1 cellular context compared by ENCODE assay signal in the genomic region with DNA sequence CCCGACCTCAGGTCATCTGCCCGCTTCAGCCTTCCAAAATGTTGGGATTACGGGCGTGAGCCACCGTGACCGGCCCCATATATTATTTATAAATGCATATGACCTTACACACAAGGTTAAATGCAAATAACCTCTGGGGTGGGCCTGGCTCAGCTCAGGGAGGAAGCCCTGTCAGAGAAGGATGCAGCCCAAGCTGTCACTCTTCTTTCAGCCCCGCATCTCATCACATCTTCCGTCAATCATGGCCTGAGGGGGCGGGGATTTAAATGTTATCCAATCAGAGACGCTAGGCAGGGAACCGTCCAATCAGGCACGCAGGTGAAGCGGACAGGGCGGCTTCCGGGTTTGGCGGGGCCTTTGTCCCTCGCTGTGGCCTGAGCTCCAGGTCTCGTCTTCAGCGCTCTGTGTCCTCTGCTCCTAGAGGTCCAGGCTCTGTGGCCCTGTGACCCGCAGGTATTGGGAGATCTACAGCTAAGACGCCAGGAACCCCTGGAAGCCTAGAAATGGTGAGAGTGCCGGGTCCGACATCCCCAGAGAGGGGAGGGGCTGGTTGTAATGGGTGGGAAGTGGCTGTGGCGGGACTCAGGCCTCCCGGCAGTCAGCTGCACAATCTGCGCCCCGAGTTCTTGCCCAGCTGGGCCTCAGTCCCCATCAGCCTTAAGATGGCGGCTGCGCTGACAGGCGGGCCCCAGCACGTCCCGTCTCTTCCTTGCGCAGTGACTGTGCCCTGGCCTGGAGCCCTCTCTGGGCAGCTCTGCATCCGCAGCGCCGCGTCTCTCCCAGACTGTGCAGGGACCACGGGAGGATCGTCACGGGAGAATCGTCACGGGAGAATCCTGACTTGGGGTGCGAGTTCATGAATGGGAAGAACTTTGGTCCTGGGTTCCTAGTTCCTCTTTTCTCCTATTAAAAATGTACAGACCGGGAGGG.
A peak's percentile ranks its signal among the peaks of the same experiment; 100 is the strongest.
TF ChIP-seq lines count a peak whose summit lies in the region.

Gene ZNF430, plus strand, starts transcription at position 360 of the 930 bp plus-strand sequence. Its CDS starts 144 bp downstream, at position 504.

TF ChIP-seq in H1, 55 proteins besides CTCF, POLR2A, EP300 and RAD21:
- TF ChIP-seq ZNF274 (IDR thresholded peaks at IDR 0.05; ENCODE audit: borderline replicate concordance, extremely low read depth, low read length) (no peak), ASH2L (IDR thresholded peaks at IDR 0.05; ENCODE audit: low read length) (peak; percentile 58), TBP (IDR thresholded peaks at IDR 0.05; ENCODE audit: low read depth, low read length) (peak; percentile 73), TAF1 (IDR thresholded peaks at IDR 0.05; ENCODE audit: low read depth, low read length) (peak; percentile 82), TAF7 (optimal IDR thresholded peaks at IDR 0.05; ENCODE audit: borderline replicate concordance, low read depth, low read length) (peak; percentile 62), PHF8 (conservative IDR thresholded peaks at IDR 0.05; ENCODE audit: low read depth, low read length) (peak; percentile 86), SP4 (IDR thresholded peaks at IDR 0.05; ENCODE audit: low read length) (0 out of 2 replicates have a peak, but pooled peaks have one; percentile 56), MAX (IDR thresholded peaks at IDR 0.05) (peak; percentile 54), RFX5 (IDR thresholded peaks at IDR 0.05; ENCODE audit: borderline replicate concordance, low read depth, low read length) (no peak), CHD2 (IDR thresholded peaks at IDR 0.05; ENCODE audit: low read length) (peak; percentile 81), SIN3A (conservative IDR thresholded peaks at IDR 0.05 in 1 of 2, IDR thresholded peaks at IDR 0.05 in 1 of 2; ENCODE audit: low read depth in 1 of 2, low read length in 2 of 2) (peak; percentile 92 to 95; a peak in 3 of 4 replicates), SP1 (IDR thresholded peaks at IDR 0.05; ENCODE audit: low read depth, low read length) (peak; percentile 95), SRF (IDR thresholded peaks at IDR 0.05; ENCODE audit: low read depth, low read length) (no peak), SAP30 (IDR thresholded peaks at IDR 0.05; ENCODE audit: insufficient read depth, insufficient replicate concordance, low read length) (peak; percentile 95), HDAC2 (IDR thresholded peaks at IDR 0.05; ENCODE audit: borderline replicate concordance in 1 of 2, low read depth in 2 of 2, low read length in 2 of 2) (peak in 1 of 2 experiments; percentile 78; a peak in 1 of 4 replicates), POLR2AphosphoS5 (IDR thresholded peaks at IDR 0.05; ENCODE audit: low read depth, low read length) (peak; percentile 82), YY1 (IDR thresholded peaks at IDR 0.05; ENCODE audit: low read depth, low read length) (peak; percentile 92), JUND (IDR thresholded peaks at IDR 0.05; ENCODE audit: low read length) (no peak), KDM4A (IDR thresholded peaks at IDR 0.05; ENCODE audit: low read depth, low read length, severe bottlenecking) (peak; percentile 69), MAFK (IDR thresholded peaks at IDR 0.05; ENCODE audit: low read depth, low read length) (no peak), SP2 (IDR thresholded peaks at IDR 0.05; ENCODE audit: low read length) (peak; percentile 62)
